ENCODE assay signal across 1 cellular context in the genomic region with DNA sequence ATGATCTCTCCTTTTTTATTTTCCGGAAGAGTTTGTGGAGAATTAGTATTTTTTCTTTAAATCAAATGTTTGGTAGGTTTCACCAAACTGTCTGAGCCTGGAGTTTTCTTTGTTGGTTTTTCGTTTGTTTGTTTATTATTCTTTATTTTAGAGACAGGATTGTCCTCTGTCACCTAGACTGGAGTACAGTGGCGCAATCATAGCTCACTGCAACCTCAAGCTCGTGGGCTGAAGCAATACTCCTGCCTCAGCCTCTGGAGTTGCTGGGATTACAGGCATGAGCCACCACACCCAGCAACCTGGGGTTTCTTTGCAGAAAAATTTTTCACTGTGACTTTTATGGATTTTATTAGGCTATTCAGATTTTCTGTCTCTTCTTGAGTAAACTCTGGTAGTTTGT.
TF ChIP-seq lines count a peak whose summit lies in the region.

No MANE protein-coding gene starts in this region.

TF ChIP-seq in A549, 52 proteins besides CTCF, POLR2A, EP300 and RAD21 (continued from another document):
- TF ChIP-seq MAX (IDR thresholded peaks at IDR 0.05) (peak; percentile 48; the same call in 1 of the 2 replicates), JUN (IDR thresholded peaks at IDR 0.05) (peak; percentile 62 to 76; a peak in 4 of 5 replicates), SMC3 (IDR thresholded peaks at IDR 0.05) (peak; percentile 37; the same call in 2 of the 3 replicates), ZFP36 (IDR thresholded peaks at IDR 0.05; ENCODE audit: borderline replicate concordance, partially characterized antibody) (no peak), RARB (CRISPR knock-in tag; IDR thresholded peaks at IDR 0.05) (no peak), ATOH8 (CRISPR knock-in tag; IDR thresholded peaks at IDR 0.05; ENCODE audit: low read depth) (no peak), GATA3 (IDR thresholded peaks at IDR 0.05; ENCODE audit: borderline replicate concordance) (peak; percentile 71), JUNB (IDR thresholded peaks at IDR 0.05) (peak; percentile 35; the same call in 1 of the 2 replicates), ESRRA (IDR thresholded peaks at IDR 0.05; ENCODE audit: borderline replicate concordance, low read length) (no peak)
- TF ChIP-seq, protein P1, sequence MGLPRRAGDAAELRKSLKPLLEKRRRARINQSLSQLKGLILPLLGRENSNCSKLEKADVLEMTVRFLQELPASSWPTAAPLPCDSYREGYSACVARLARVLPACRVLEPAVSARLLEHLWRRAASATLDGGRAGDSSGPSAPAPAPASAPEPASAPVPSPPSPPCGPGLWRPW (IDR thresholded peaks at IDR 0.05), result peak; percentile 71; the same call in 1 of the 2 replicates
